Comparison of ENCODE assay signal across 8 cellular contexts in the genomic region with DNA sequence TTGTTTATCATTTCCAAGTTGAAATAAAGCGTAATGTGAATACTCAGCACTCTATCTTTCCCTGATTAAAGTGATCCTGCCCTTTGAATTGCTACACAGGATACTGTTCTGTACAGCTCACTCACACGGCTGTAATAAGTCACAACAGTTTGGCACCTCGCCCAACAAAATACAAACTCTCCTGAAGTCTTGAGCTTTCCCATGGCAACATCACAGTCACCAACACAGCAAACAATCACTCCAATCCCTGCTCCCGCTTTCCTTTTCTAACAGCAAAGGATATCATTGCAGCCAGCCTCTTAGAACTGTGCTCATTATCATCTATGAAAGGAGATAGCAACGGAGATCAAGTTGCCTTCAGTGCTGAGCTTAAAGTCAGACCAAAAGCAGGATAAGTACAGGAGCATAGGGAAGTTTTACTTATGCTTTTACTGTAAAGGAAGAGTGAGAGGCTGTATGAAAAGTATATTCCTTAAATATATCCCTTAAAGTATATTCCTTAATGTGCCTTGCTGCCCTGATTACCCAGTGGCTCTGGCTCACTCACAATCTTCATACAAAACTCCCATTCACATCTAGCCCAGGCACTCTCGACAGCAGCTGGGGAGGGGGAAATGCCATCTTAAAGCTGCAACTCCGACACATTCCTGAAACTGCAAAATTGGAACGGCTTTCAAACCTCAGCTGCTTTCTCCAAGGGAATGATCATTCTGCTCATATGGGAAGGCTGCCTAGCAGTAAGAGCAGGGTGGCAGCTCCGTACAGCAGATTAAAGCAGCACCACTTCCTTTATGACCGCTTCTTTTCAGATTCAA. TPM values are rescaled to one million over a fixed set of nuclear protein-coding genes. Genes with fewer than 3 reads are reported as not detected.
DNase-seq lines count a peak whose midpoint lies in the region; ATAC-seq and TF ChIP-seq lines count a peak whose summit lies in the region.

No MANE protein-coding gene starts in this region.

- H3K27ac Mint-ChIP-seq in progenitor cell of endocrine pancreas: peak overlapping the region; percentile 73

- TF ChIP-seq CTCF in right atrium auricular region (IDR thresholded peaks at IDR 0.05): no peak
- TF ChIP-seq CTCF in progenitor cell of endocrine pancreas (IDR thresholded peaks at IDR 0.05; ENCODE audit: unreplicated experiment): no peak

- no peaks in the 10 kb centered on the region for H3K9me3 Mint-ChIP-seq in progenitor cell of endocrine pancreas (ENCODE audit: low read depth)

- peak overlapping the region; percentile 3 for H3K4me3 Mint-ChIP-seq in progenitor cell of endocrine pancreas (ENCODE audit: low read depth)

- no peaks in the 10 kb centered on the region for H3K36me3 Mint-ChIP-seq in progenitor cell of endocrine pancreas (ENCODE audit: insufficient read depth)

- H3K4me1 Mint-ChIP-seq in progenitor cell of endocrine pancreas (ENCODE audit: low read depth): peaks cover 27% of the 10 kb centered on the region

- H3K27ac ChIP-seq in angular gyrus (ENCODE audit: low read depth, low read length): peak overlapping the region; percentile 11
- H3K27ac ChIP-seq in right atrium auricular region: peak overlapping the region; percentile 77 to 91

- no peaks in the 10 kb centered on the region for H3K27me3 Mint-ChIP-seq in progenitor cell of endocrine pancreas

- no peaks in the 10 kb centered on the region for H3K9me3 ChIP-seq in right atrium auricular region

- no peaks in the 10 kb centered on the region for H3K27me3 ChIP-seq in right atrium auricular region

- peak; percentile 99 for DNase-seq in ELR (ENCODE audit: low read depth)
- DNase-seq in NCI-H2107 treated with DMSO at 0.1 percent for 48 hours (lab: John Stamatoyannopoulos, UW; ENCODE audit: unreplicated experiment): peak; percentile 93
- peak; percentile 97 for DNase-seq in right atrium auricular region (ENCODE audit: low spot score)
- DNase-seq in progenitor cell of endocrine pancreas (ENCODE audit: low spot score, unreplicated experiment): no peak
- no peak for DNase-seq in NCI-H510A treated with DMSO at 0.1 percent for 48 hours (lab: John Stamatoyannopoulos, UW)

- peaks cover 0 to 84% of the 10 kb centered on the region in 2 donors for H3K4me1 ChIP-seq in right atrium auricular region

- no peaks in the 10 kb centered on the region for H3K36me3 ChIP-seq in right atrium auricular region

- no peak for ATAC-seq in HG02763 (IDR thresholded peaks at IDR 0.05; ENCODE audit: unreplicated experiment)
- ATAC-seq in HG03045 (IDR thresholded peaks at IDR 0.05; ENCODE audit: unreplicated experiment): no peak

- peak overlapping the region; percentile 23 to 39 for H3K4me3 ChIP-seq in right atrium auricular region

RNA-seq across cellular contexts. Expression of gene MAML2, which starts 35.9 kb away (rescaled TPM):
- 10 to 100 TPM in 1 of 2 donors, 1 to 10 TPM in 1; 7.6 to 16.6 TPM for total RNA-seq in right atrium auricular region
- total RNA-seq in progenitor cell of endocrine pancreas: 17.6 and 18.8 TPM in 2 replicates

Comparison
In these comparisons a context has a peak if more than half of its experiments do, and no peak if none do; other contexts are left out.
1. DNase-seq: peak in ELR (single experiment), NCI-H2107 treated with DMSO at 0.1 percent for 48 hours (single experiment) and right atrium auricular region (single experiment); none in progenitor cell of endocrine pancreas (single experiment) and NCI-H510A treated with DMSO at 0.1 percent for 48 hours (single experiment).